14 cellular contexts compared by ENCODE assay signal in genomic region chr2:42193722-42194187, GRCh38. TPM values are rescaled to one million over a fixed set of nuclear protein-coding genes. Genes with fewer than 3 reads are reported as not detected.
DNase-seq lines count a peak whose midpoint lies in the region; ATAC-seq, FAIRE-seq and TF ChIP-seq lines count a peak whose summit lies in the region.
"Had no signal": no experiment of that assay in that cellular context is flagged by ENCODE, and none has a peak within 500 bp of the region (broad histone marks: within the 10 kb centered on the region; RNA-seq: fewer than 3 reads in every experiment).

No MANE protein-coding gene starts in this region.

- no peaks in the 10 kb centered on the region for H3K9me3 ChIP-seq in osteoblast (ENCODE audit: low read depth, low read length)

- ATAC-seq in HG03520 (IDR thresholded peaks at IDR 0.05; ENCODE audit: unreplicated experiment) (no peak), HG03135 (IDR thresholded peaks at IDR 0.05; ENCODE audit: unreplicated experiment) (no peak)
- ATAC-seq: esophagus mucosa had no signal

- no peaks in the 10 kb centered on the region for H4K20me1 ChIP-seq in osteoblast (ENCODE audit: insufficient read depth, low read length)

- peaks cover 94% of the 10 kb centered on the region for H3K79me2 ChIP-seq in osteoblast (ENCODE audit: insufficient read depth, low read length)

- H3K27me3 ChIP-seq in osteoblast (ENCODE audit: insufficient read depth, low read length): no peaks in the 10 kb centered on the region

- H3K27ac ChIP-seq in osteoblast (ENCODE audit: low read depth, low read length): peak overlapping the region; percentile 31

- H3K27me3 Mint-ChIP-seq in chondrocyte (ENCODE audit: low read depth): no peaks in the 10 kb centered on the region

- no peak overlapping the region for H3K4me3 Mint-ChIP-seq in chondrocyte (ENCODE audit: unreplicated experiment)

- no peaks in the 10 kb centered on the region for H3K36me3 ChIP-seq in osteoblast (ENCODE audit: insufficient read depth, low read length)

- peak overlapping the region; percentile 7 for H3K4me2 ChIP-seq in osteoblast (ENCODE audit: insufficient read depth, low read length)

- H3K4me1 Mint-ChIP-seq in chondrocyte (ENCODE audit: low read depth): peaks cover 56% of the 10 kb centered on the region

- DNase-seq in DMS53 (lab: John Stamatoyannopoulos, UW) (peak; percentile 23), DMS53 treated with DMSO at 0.1 percent for 48 hours (lab: John Stamatoyannopoulos, UW; ENCODE audit: unreplicated experiment) (no peak), HTR-8/SVneo (ENCODE audit: insufficient read length, low spot score) (no peak), chondrocyte (ENCODE audit: low spot score) (no peak), osteoblast (ENCODE audit: insufficient read length, low spot score, missing footprints) (no peak), NCI-H146 treated with DMSO at 0.1 percent for 48 hours (lab: John Stamatoyannopoulos, UW; ENCODE audit: unreplicated experiment) (no peak)
- DNase-seq: 8988T, DMS79 treated with DMSO at 0.1 percent for 48 hours, NCI-H2171, T1000 had no signal

- peaks cover 39% of the 10 kb centered on the region for H3K4me1 ChIP-seq in osteoblast (ENCODE audit: insufficient read depth, low read length)

- TF ChIP-seq CTCF in chondrocyte (IDR thresholded peaks at IDR 0.05): no peak
- TF ChIP-seq CTCF in osteoblast (IDR thresholded peaks at IDR 0.05; ENCODE audit: extremely low read depth, low read depth, low read length): no peak

- peak; percentile 4 for FAIRE-seq in HTR-8/SVneo (lab: Jason Lieb, UNC)
- FAIRE-seq: bronchial epithelial cell had no signal

- no peak overlapping the region for H3K4me3 ChIP-seq in osteoblast (ENCODE audit: insufficient read depth, low read length)

- peak overlapping the region; percentile 78 for H3K27ac Mint-ChIP-seq in chondrocyte (ENCODE audit: unreplicated experiment)

- H3K9me3 Mint-ChIP-seq in chondrocyte (ENCODE audit: low read depth): no peaks in the 10 kb centered on the region

- no peak overlapping the region for H2AFZ ChIP-seq in osteoblast (ENCODE audit: low read length)

- H3K36me3 Mint-ChIP-seq in chondrocyte (ENCODE audit: low read depth): no peaks in the 10 kb centered on the region

RNA-seq across cellular contexts. Expression of gene EML4, which starts 24.6 kb away (rescaled TPM):
- 49.5 to 50.0 TPM (median 49.9 TPM) in 3 replicates for total RNA-seq in chondrocyte
- 91.9 and 94.9 TPM in 2 replicates for total RNA-seq in osteoblast
